ENCODE assay signal across 31 cellular contexts in genomic region chr4:165718660-165719059, GRCh38.
"Had no signal": no experiment of that assay in that cellular context is flagged by ENCODE, and none has a peak within 500 bp of the region (broad histone marks: within the 10 kb centered on the region; RNA-seq: fewer than 3 reads in every experiment).

No MANE protein-coding gene starts in this region.

- ATAC-seq: activated CD4-positive, alpha-beta T cell treated with anti-CD3 and anti-CD28 coated beads for 36 hours; activated CD4-positive, CD25-positive, alpha-beta regulatory T cell treated with anti-CD3 and anti-CD28 coated beads, Interleukin-2, amount 50 U/mL, for 24 hours; activated CD8-positive, alpha-beta memory T cell treated with anti-CD3 and anti-CD28 coated beads, Interleukin-2, amount 10 ng/mL, durations not matched to agents 7 days and 5 days; activated CD8-positive, alpha-beta T cell treated with anti-CD3 and anti-CD28 coated beads, Interleukin-2, amount 10 ng/mL, durations not matched to agents 7 days and 5 days; activated naive CD8-positive, alpha-beta T cell treated with anti-CD3 and anti-CD28 coated beads, Interleukin-2, amount 50 U/mL, for 24 hours; body of pancreas; effector memory CD8-positive, alpha-beta T cell; foreskin keratinocyte; gastroesophageal sphincter; heart right ventricle; T-helper 17 cell had no signal

- H3K9me3 ChIP-seq: adrenal gland, body of pancreas, esophagus muscularis mucosa, gastroesophageal sphincter had no signal

- H3K27me3 ChIP-seq: adrenal gland, body of pancreas, esophagus muscularis mucosa, foreskin keratinocyte, gastroesophageal sphincter, heart right ventricle had no signal

- DNase-seq: activated B cell treated with CpG ODN at 0.5 μM for 24 hours; activated CD4-positive, alpha-beta memory T cell treated with anti-CD3 and anti-CD28 coated beads for 36 hours; activated CD4-positive, alpha-beta T cell treated with anti-CD3 and anti-CD28 coated beads for 36 hours; activated CD4-positive, alpha-beta T cell treated with anti-CD3 and anti-CD28 coated beads, Interleukin-2, amount 10 ng/mL, durations not matched to agents 24 days and 14 days; activated CD8-positive, alpha-beta memory T cell treated with anti-CD3 and anti-CD28 coated beads, Interleukin-2, amount 10 ng/mL, durations not matched to agents 7 days and 5 days; activated CD8-positive, alpha-beta memory T cell treated with anti-CD3 and anti-CD28 coated beads, Interleukin-2, amount 50 U/mL, for 4 hours; activated CD8-positive, alpha-beta T cell treated with anti-CD3 and anti-CD28 coated beads, Interleukin-2, amount 10 ng/mL, durations not matched to agents 7 days and 5 days; activated effector memory CD4-positive, alpha-beta T cell treated with anti-CD3 and anti-CD28 coated beads, Interleukin-2, amount 50 U/mL, for 16 hours; activated naive CD4-positive, alpha-beta T cell treated with anti-CD3 and anti-CD28 coated beads for 36 hours; activated naive CD8-positive, alpha-beta T cell treated with anti-CD3 and anti-CD28 coated beads for 36 hours; activated naive CD8-positive, alpha-beta T cell treated with anti-CD3 and anti-CD28 coated beads, Interleukin-2, amount 50 U/mL, for 24 hours; activated T-cell treated with anti-CD3 and anti-CD28 coated beads, Interleukin-2, amount 50 U/mL, for 1 hour; activated T-cell treated with anti-CD3 and anti-CD28 coated beads, Interleukin-2, amount 50 U/mL, for 48 hours; adrenal gland; amygdala; aorta; body of pancreas; caudate nucleus; cortex of kidney; dermis blood vessel endothelial cell; effector CD4-positive, alpha-beta T cell; effector memory CD8-positive, alpha-beta T cell; erythroblast; foreskin keratinocyte; heart right ventricle; T-helper 17 cell; T1000; WERI-Rb-1 had no signal

- H3K27ac ChIP-seq: adrenal gland, body of pancreas, esophagus muscularis mucosa, foreskin keratinocyte, gastroesophageal sphincter, heart right ventricle, WERI-Rb-1 had no signal

- H3K36me3 ChIP-seq: adrenal gland, esophagus muscularis mucosa, gastroesophageal sphincter, heart right ventricle, WERI-Rb-1 had no signal

- H3K4me1 ChIP-seq: adrenal gland, esophagus muscularis mucosa, foreskin keratinocyte, gastroesophageal sphincter had no signal

- H3K4me3 ChIP-seq: adrenal gland, body of pancreas, esophagus muscularis mucosa, gastroesophageal sphincter, heart right ventricle had no signal
